In genomic region chr19:31332096-31332495, GRCh38 we compare ENCODE assay signal across 1 cellular context.
A peak's percentile ranks its signal among the peaks of the same experiment; 100 is the strongest.
TF ChIP-seq lines count a peak whose summit lies in the region.

No MANE protein-coding gene starts in this region.

TF ChIP-seq in IMR-90, 13 proteins besides CTCF, POLR2A, EP300 and RAD21:
- TF ChIP-seq NFE2L2 (IDR thresholded peaks at IDR 0.05; ENCODE audit: low read depth, low read length): no peak
- TF ChIP-seq ELK1 (IDR thresholded peaks at IDR 0.05; ENCODE audit: borderline replicate concordance, low read depth, low read length): no peak
- no peak for TF ChIP-seq CEBPB (IDR thresholded peaks at IDR 0.05; ENCODE audit: low read depth, low read length)
- peak; percentile 68 for TF ChIP-seq RCOR1 (IDR thresholded peaks at IDR 0.05; ENCODE audit: insufficient replicate concordance, low read length)
- no peak for TF ChIP-seq MAFK (IDR thresholded peaks at IDR 0.05; ENCODE audit: low read depth, low read length)
- peak; percentile 38; the same call in 1 of the 2 replicates for TF ChIP-seq BHLHE40 (IDR thresholded peaks at IDR 0.05; ENCODE audit: low read depth, low read length)
- TF ChIP-seq RFX5 (IDR thresholded peaks at IDR 0.05; ENCODE audit: low read depth, low read length): no peak
- peak; percentile 44; the same call in 1 of the 2 replicates for TF ChIP-seq MAZ (IDR thresholded peaks at IDR 0.05; ENCODE audit: borderline replicate concordance, low read depth, low read length)
- TF ChIP-seq SMC3 (IDR thresholded peaks at IDR 0.05; ENCODE audit: low read depth, low read length): no peak
- no peak for TF ChIP-seq FOS (IDR thresholded peaks at IDR 0.05; ENCODE audit: low read depth, low read length)
- TF ChIP-seq USF2 (IDR thresholded peaks at IDR 0.05; ENCODE audit: low read depth, low read length): no peak
- no peak for TF ChIP-seq MXI1 (IDR thresholded peaks at IDR 0.05; ENCODE audit: borderline replicate concordance, low read depth, low read length)
- TF ChIP-seq CHD1 (IDR thresholded peaks at IDR 0.05; ENCODE audit: low read depth, low read length): no peak
